Comparison of ENCODE assay signal across 11 cellular contexts in the genomic region with DNA sequence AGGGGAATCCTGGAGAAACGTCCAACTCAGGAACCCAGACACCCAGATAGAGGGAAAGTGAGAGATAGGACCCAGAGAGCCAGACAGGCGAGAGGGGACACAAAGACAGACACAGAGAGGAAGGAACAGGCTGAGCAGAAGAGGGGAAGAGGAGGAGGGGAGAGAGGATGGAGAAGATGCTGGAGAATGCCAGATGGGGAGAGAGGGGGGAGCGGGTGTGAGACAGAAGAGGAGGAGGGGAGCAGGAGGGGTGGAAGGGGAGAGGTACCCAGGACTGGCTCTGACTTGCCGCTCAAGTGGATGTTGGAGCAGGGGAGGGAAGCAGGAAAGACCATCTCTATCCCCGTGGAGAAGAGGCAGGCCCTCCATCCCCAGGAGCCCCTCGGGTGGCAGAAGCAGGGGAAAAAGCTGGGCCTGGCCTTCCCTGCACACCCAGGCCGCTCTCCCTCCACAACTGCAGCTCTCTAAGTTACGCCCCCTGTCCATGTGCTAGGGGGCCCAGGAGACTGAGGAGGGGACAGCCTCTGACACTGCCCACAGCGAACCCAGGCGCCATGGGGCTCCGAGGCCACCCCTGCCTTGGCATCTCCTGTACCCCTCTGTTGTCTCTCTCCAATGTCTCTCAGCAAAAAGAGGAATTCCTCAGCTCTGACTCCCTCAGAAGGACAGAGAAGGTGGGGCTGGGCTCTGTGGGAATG. TPM values are rescaled to one million over a fixed set of nuclear protein-coding genes. Genes with fewer than 3 reads are reported as not detected.
A peak's percentile ranks its signal among the peaks of the same experiment; 100 is the strongest.
DNase-seq lines count a peak whose midpoint lies in the region; ATAC-seq, FAIRE-seq and TF ChIP-seq lines count a peak whose summit lies in the region.
"Had no signal": no experiment of that assay in that cellular context is flagged by ENCODE, and none has a peak within 500 bp of the region (broad histone marks: within the 10 kb centered on the region; RNA-seq: fewer than 3 reads in every experiment).

No MANE protein-coding gene starts in this region.

- no peaks in the 10 kb centered on the region for H3K27me3 Mint-ChIP-seq in naive thymus-derived CD8-positive, alpha-beta T cell

- TF ChIP-seq RAD21 in A549 (conservative IDR thresholded peaks at IDR 0.05 in 1 of 2, IDR thresholded peaks at IDR 0.05 in 1 of 2) = no peak

- no peaks in the 10 kb centered on the region for H3K27me3 ChIP-seq in adrenal gland
- H3K27me3 ChIP-seq: pancreas had no signal

- peak overlapping the region; percentile 61 to 91 (median 87) for H3K27ac Mint-ChIP-seq in naive thymus-derived CD8-positive, alpha-beta T cell

- peaks cover 54 to 79% (median 75%) of the 10 kb centered on the region in 4 donors for H3K4me1 Mint-ChIP-seq in naive thymus-derived CD8-positive, alpha-beta T cell

- no peaks in the 10 kb centered on the region for H3K9me3 Mint-ChIP-seq in naive thymus-derived CD8-positive, alpha-beta T cell

- no peak for TF ChIP-seq EP300 in A549 (IDR thresholded peaks at IDR 0.05)

- TF ChIP-seq POLR2A in A549 (IDR thresholded peaks at IDR 0.05; ENCODE audit: low read length) = no peak
- TF ChIP-seq POLR2A in adrenal gland (IDR thresholded peaks at IDR 0.05) = no peak

- FAIRE-seq in A549 (lab: Jason Lieb, UNC) = no peak
- FAIRE-seq: pancreas had no signal

- peaks cover 0 to 47% (median 8%) of the 10 kb centered on the region in 3 donors for H3K36me3 Mint-ChIP-seq in naive thymus-derived CD8-positive, alpha-beta T cell

- H3K4me3 Mint-ChIP-seq in naive thymus-derived CD8-positive, alpha-beta T cell = peak overlapping the region; percentile 41 to 98 (median 88)

- no peak overlapping the region for H3K4me3 ChIP-seq in A549
- peak overlapping the region; percentile 71 for H3K4me3 ChIP-seq in GM12864 (ENCODE audit: low read depth, low read length)
- H3K4me3 ChIP-seq in adrenal gland = no peak overlapping the region

- H3K4me1 ChIP-seq in A549 (peaks cover 41% of the 10 kb centered on the region), adrenal gland (replicated peaks in 1 of 2) (peaks cover 40 to 52% of the 10 kb centered on the region in 2 donors)

- H3K9me3 ChIP-seq in A549 (no peaks in the 10 kb centered on the region), adrenal gland (replicated peaks in 1 of 3) (no peaks in the 10 kb centered on the region)
- H3K9me3 ChIP-seq: pancreas had no signal

- no peak overlapping the region for H3K27ac ChIP-seq in A549
- H3K27ac ChIP-seq in adrenal gland = peak overlapping the region in 4 of 5 donors; percentile 33 to 94 (median 64)

- H3K4me2 ChIP-seq in A549 = peak overlapping the region; percentile 95; the same call in 2 of the 3 replicates

- no peak for TF ChIP-seq CTCF in A549 (IDR thresholded peaks at IDR 0.05)
- TF ChIP-seq CTCF in GM12864 (IDR thresholded peaks at IDR 0.05; ENCODE audit: low read depth, low read length, missing control alignments) = no peak
- TF ChIP-seq CTCF in adrenal gland (IDR thresholded peaks at IDR 0.05) = no peak
- TF ChIP-seq CTCF in GM10266 (IDR thresholded peaks at IDR 0.05; ENCODE audit: control insufficient read depth, insufficient read depth, low read depth, missing control alignments) = no peak

- DNase-seq in A549 (ENCODE audit: low read depth in 1 of 2, low spot score in 1 of 2) (no peak), GM12864 (ENCODE audit: low read depth) (no peak), adrenal gland (no peak), GM10266 (ENCODE audit: extremely low spot score) (no peak), kidney tubule cell (ENCODE audit: low spot score) (no peak), islet precursor cell (no peak)
- no peak for DNase-seq in naive thymus-derived CD8-positive, alpha-beta T cell
- DNase-seq: effector CD8-positive, alpha-beta T cell had no signal

- 90% methylated on average over 11 of the region's 11 CpGs for WGBS in A549 (ENCODE audit: missing lambda C conversion rate)
- 70 to 74% (median 72%) methylated on average over 9 to 11 of the region's 11 CpGs for WGBS in adrenal gland, 4 donors

- ATAC-seq in A549 (no peak), HG02678 (IDR thresholded peaks at IDR 0.05; ENCODE audit: unreplicated experiment) (no peak)
- no peak for ATAC-seq in naive thymus-derived CD8-positive, alpha-beta T cell
- ATAC-seq: HCT116, pancreas had no signal

- peaks cover 0 to 47% of the 10 kb centered on the region in 2 donors for H3K36me3 ChIP-seq in adrenal gland (replicated peaks in 1 of 2)

- POLR2A ChIA-PET in A549 (lab: Yijun Ruan, JAX) = no interaction called here
- POLR2A ChIA-PET in naive thymus-derived CD8-positive, alpha-beta T cell (lab: Charles Lee) = interaction anchor here (0.8 to 1.1 kb wide), 2 partner anchors 9 to 16 kb away, joined by 3 to 6 read pairs; no protein-coding TSS in a partner anchor

- intact Hi-C loops in adrenal gland (cut with DNase I) = loop anchor here in 1 of 2 donors (5.0 kb wide), 1 partner anchor 48 kb away; a partner anchor contains a TSS

- CTCF ChIA-PET in A549 (lab: Yijun Ruan, JAX) = interaction anchor here (1.0 to 60.2 kb wide), 9 partner anchors 7 to 54 kb away, joined by 3 to 1356 read pairs (median 9); a partner anchor contains a TSS

TF ChIP-seq in A549, 52 proteins besides CTCF, POLR2A, EP300 and RAD21:
- TF ChIP-seq MAFK (IDR thresholded peaks at IDR 0.05; ENCODE audit: partially characterized antibody) (no peak), BHLHE40 (IDR thresholded peaks at IDR 0.05; ENCODE audit: low read depth, low read length) (no peak), JUNB (IDR thresholded peaks at IDR 0.05) (no peak)

RNA-seq across cellular contexts. Expression of a gene that starts 4.8 kb away (rescaled TPM):
- polyA plus RNA-seq in A549 (2011; rRNA removed) = 16.8 and 22.0 TPM in 2 replicates
- polyA plus RNA-seq in A549 (2012; cell fraction: cytosol; rRNA removed) = 18.9 and 19.4 TPM in 2 replicates
- polyA plus RNA-seq in A549 (2012; cell fraction: nucleus; rRNA removed) = 35.8 and 44.2 TPM in 2 replicates
- 32.4 to 40.6 TPM (median 35.8 TPM) in 3 replicates for polyA plus RNA-seq in A549 (2017; fragmentation: RNase III; extraction: RNeasy Plus Mini Kit Qiagen cat#74134 plus additional on column Dnase treatment)
- polyA minus RNA-seq in A549 (2011; rRNA and poly(A)+ RNA removed) = 25.9 and 27.1 TPM in 2 replicates
- 10 to 100 TPM; 43.9 to 87.0 (median 62.0) TPM for total RNA-seq in adrenal gland
- 100 to 1,000 TPM in 1 of 3 donors, 10 to 100 TPM in 2; 21.8 to 128 (median 27.2) TPM for polyA plus RNA-seq in adrenal gland
- total RNA-seq in naive thymus-derived CD8-positive, alpha-beta T cell = 10 to 100 TPM; 82.8 to 83.6 TPM
- polyA plus RNA-seq in naive thymus-derived CD8-positive, alpha-beta T cell = under 1 TPM; 0.29 to 0.84 (median 0.67) TPM

RNA-seq across cellular contexts. Expression of a gene that starts 15.7 kb away (rescaled TPM):
- 0.12 and 0.15 TPM in 2 replicates for polyA plus RNA-seq in A549 (2011; rRNA removed)
- 0.22 and 0.31 TPM in 2 replicates for polyA plus RNA-seq in A549 (2012; cell fraction: cytosol; rRNA removed)
- polyA plus RNA-seq in A549 (2012; cell fraction: nucleus; rRNA removed) = 1.5 and 1.8 TPM in 2 replicates
- 0.42 to 0.75 TPM (median 0.74 TPM) in 3 replicates for polyA plus RNA-seq in A549 (2017; fragmentation: RNase III; extraction: RNeasy Plus Mini Kit Qiagen cat#74134 plus additional on column Dnase treatment)
- 0.58 and 0.83 TPM in 2 replicates for polyA minus RNA-seq in A549 (2011; rRNA and poly(A)+ RNA removed)
- 10 to 100 TPM in 1 of 8 donors, 1 to 10 TPM in 7; 1.3 to 12.6 (median 4.0) TPM for total RNA-seq in adrenal gland
- 10 to 100 TPM in 1 of 3 donors, 1 to 10 TPM in 2; 1.1 to 11.0 (median 3.0) TPM for polyA plus RNA-seq in adrenal gland
- under 1 TPM in 1 of 2 experiments, not detected in 1; 0.30 TPM for total RNA-seq in naive thymus-derived CD8-positive, alpha-beta T cell
- not detected for polyA plus RNA-seq in naive thymus-derived CD8-positive, alpha-beta T cell

RNA-seq across cellular contexts. Expression of a gene that starts 20.1 kb away (rescaled TPM):
- polyA plus RNA-seq in A549 (2011; rRNA removed) = 0.44 and 0.90 TPM in 2 replicates
- polyA plus RNA-seq in A549 (2012; cell fraction: cytosol; rRNA removed) = 1.8 and 3.2 TPM in 2 replicates
- 1.2 and 1.9 TPM in 2 replicates for polyA plus RNA-seq in A549 (2012; cell fraction: nucleus; rRNA removed)
- polyA plus RNA-seq in A549 (2017; fragmentation: RNase III; extraction: RNeasy Plus Mini Kit Qiagen cat#74134 plus additional on column Dnase treatment) = 1.5 to 3.4 TPM (median 1.9 TPM) in 3 replicates
- not detected in 2 replicates for polyA minus RNA-seq in A549 (2011; rRNA and poly(A)+ RNA removed)
- total RNA-seq in adrenal gland = 1 to 10 TPM in 3 of 8 donors, under 1 TPM in 2, not detected in 3; 0.28 to 3.0 (median 1.2) TPM
- polyA plus RNA-seq in adrenal gland = 1 to 10 TPM in 2 of 3 donors, not detected in 1; 5.2 to 5.5 TPM
- not detected for total RNA-seq in naive thymus-derived CD8-positive, alpha-beta T cell
- polyA plus RNA-seq in naive thymus-derived CD8-positive, alpha-beta T cell = under 1 TPM in 1 of 3 donors, not detected in 2; 0.71 TPM

RNA-seq across cellular contexts. Expression of a gene that starts 50.5 kb away (rescaled TPM):
- polyA plus RNA-seq in A549 (2011; rRNA removed) (28.5 and 34.4 TPM in 2 replicates), A549 (2017; fragmentation: RNase III; extraction: RNeasy Plus Mini Kit Qiagen cat#74134 plus additional on column Dnase treatment) (14.1 to 19.8 TPM (median 15.2 TPM) in 3 replicates), adrenal gland (100 to 1,000 TPM in 1 of 3 donors, 10 to 100 TPM in 2; 48.5 to 110 (median 59.7) TPM)
- polyA plus RNA-seq in A549 (2012; cell fraction: cytosol; rRNA removed) = 59.2 and 79.0 TPM in 2 replicates
- 67.5 and 95.4 TPM in 2 replicates for polyA plus RNA-seq in A549 (2012; cell fraction: nucleus; rRNA removed)
- 65.2 and 71.3 TPM in 2 replicates for polyA minus RNA-seq in A549 (2011; rRNA and poly(A)+ RNA removed)
- total RNA-seq in adrenal gland = 100 to 1,000 TPM in 7 of 8 donors, 10 to 100 TPM in 1; 98.9 to 225 (median 137) TPM
- total RNA-seq in naive thymus-derived CD8-positive, alpha-beta T cell = 10 to 100 TPM; 44.4 to 45.3 TPM
- polyA plus RNA-seq in naive thymus-derived CD8-positive, alpha-beta T cell = 10 to 100 TPM; 27.9 to 47.4 (median 40.4) TPM

RNA-seq across cellular contexts. Expression of a gene that starts 55.8 kb away (rescaled TPM):
- 4.4 and 4.6 TPM in 2 replicates for polyA plus RNA-seq in A549 (2011; rRNA removed)
- 14.2 and 19.6 TPM in 2 replicates for polyA plus RNA-seq in A549 (2012; cell fraction: cytosol; rRNA removed)
- 66.1 and 69.4 TPM in 2 replicates for polyA plus RNA-seq in A549 (2012; cell fraction: nucleus; rRNA removed)
- 18.1 to 34.3 TPM (median 31.6 TPM) in 3 replicates for polyA plus RNA-seq in A549 (2017; fragmentation: RNase III; extraction: RNeasy Plus Mini Kit Qiagen cat#74134 plus additional on column Dnase treatment)
- polyA minus RNA-seq in A549 (2011; rRNA and poly(A)+ RNA removed) = 10.9 TPM in 2 replicates
- 100 to 1,000 TPM in 4 of 8 donors, 10 to 100 TPM in 4; 50.2 to 263 (median 105) TPM for total RNA-seq in adrenal gland
- 100 to 1,000 TPM in 1 of 3 donors, 10 to 100 TPM in 2; 39.6 to 101 (median 40.1) TPM for polyA plus RNA-seq in adrenal gland
- total RNA-seq in naive thymus-derived CD8-positive, alpha-beta T cell = under 1 TPM; 0.44 to 0.83 TPM
- not detected for polyA plus RNA-seq in naive thymus-derived CD8-positive, alpha-beta T cell

Comparison
In these comparisons a context has a peak if more than half of its experiments do, and no peak if none do; other contexts are left out.
1. H3K27ac ChIP-seq: peak in adrenal gland (4 of 5); none in A549 (0 of 2).
2. RNA of a gene that starts 4.8 kb away (polyA plus RNA-seq): 16.8 to 44.2 TPM in A549 and 21.8 to 128 TPM in adrenal gland; 0.29 to 0.84 TPM in naive thymus-derived CD8-positive, alpha-beta T cell; every median in the first group is over 4 times any median in the second.